ENCODE assay signal across 29 cellular contexts in the genomic region with DNA sequence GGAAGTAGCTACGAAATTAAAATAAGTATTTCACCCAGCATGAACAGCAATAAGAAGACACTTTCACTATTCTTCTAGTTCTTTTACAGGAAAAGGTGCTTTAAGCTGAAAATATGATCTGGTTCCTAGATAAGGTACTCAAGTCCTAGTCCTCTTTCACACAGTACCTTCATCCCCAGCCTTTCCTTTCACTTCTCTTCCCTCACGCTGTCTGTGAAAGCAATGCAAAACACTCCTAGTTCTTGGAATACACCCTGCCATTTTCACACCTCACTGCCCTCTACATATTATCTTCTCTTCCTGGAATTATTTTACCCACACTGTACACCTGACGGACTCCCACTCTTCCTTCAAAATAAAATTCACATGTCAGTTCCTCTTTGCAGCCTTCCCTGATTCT.
DNase-seq lines count a peak whose midpoint lies in the region; ATAC-seq, FAIRE-seq and TF ChIP-seq lines count a peak whose summit lies in the region.
"Had no signal": no experiment of that assay in that cellular context is flagged by ENCODE, and none has a peak within 500 bp of the region (broad histone marks: within the 10 kb centered on the region; RNA-seq: fewer than 3 reads in every experiment).

No MANE protein-coding gene starts in this region.

- ATAC-seq in A549 (peak; percentile 34 to 35; a peak in 2 of 6 replicates), WTC11 (peak; percentile 18; the same call in 1 of the 2 replicates), HG02623 (IDR thresholded peaks at IDR 0.05; ENCODE audit: unreplicated experiment) (no peak)
- ATAC-seq: activated CD4-positive, alpha-beta T cell treated with anti-CD3 and anti-CD28 coated beads for 36 hours; activated CD8-positive, alpha-beta T cell treated with anti-CD3 and anti-CD28 coated beads, Interleukin-2, amount 10 ng/mL, durations not matched to agents 7 days and 5 days; CD8-positive, alpha-beta T cell; left colon had no signal

- H3K9me3 ChIP-seq in A549 = no peaks in the 10 kb centered on the region
- no peaks in the 10 kb centered on the region for H3K9me3 ChIP-seq in ovary
- H3K9me3 ChIP-seq: BE2C, breast epithelium, right atrium auricular region, testis had no signal

- H3K9me3 Mint-ChIP-seq in HFFc6 (no peaks in the 10 kb centered on the region), WTC11 (peaks cover 7% of the 10 kb centered on the region)
- H3K9me3 Mint-ChIP-seq: activated naive CD4-positive, alpha-beta T cell treated with anti-CD3 and anti-CD28 coated beads, Interleukin-2, amount 50 U/mL, for 24 hours; CD8-positive, alpha-beta T cell; natural killer cell treated with Interleukin-12 subunit alpha and Interleukin-12 subunit beta and Interleukin-15 and Interleukin-18, amount 100 ng/mL, for 72 hours had no signal

- H3K36me3 Mint-ChIP-seq in HFFc6 (ENCODE audit: low read depth) = no peaks in the 10 kb centered on the region
- no peaks in the 10 kb centered on the region for H3K36me3 Mint-ChIP-seq in WTC11
- H3K36me3 Mint-ChIP-seq: activated naive CD4-positive, alpha-beta T cell treated with anti-CD3 and anti-CD28 coated beads, Interleukin-2, amount 50 U/mL, for 24 hours; CD8-positive, alpha-beta T cell; IgD-negative memory B cell; natural killer cell treated with Interleukin-12 subunit alpha and Interleukin-12 subunit beta and Interleukin-15 and Interleukin-18, amount 100 ng/mL, for 72 hours had no signal

- intact Hi-C loops in ovary (cut with DNase I) = no loop called here

- POLR2A ChIA-PET in A549 (lab: Yijun Ruan, JAX) (no interaction called here), WTC11 (lab: Charles Lee) (no interaction called here)

- peaks cover 1% of the 10 kb centered on the region for H3K27me3 Mint-ChIP-seq in HFFc6 (ENCODE audit: insufficient read depth)
- no peaks in the 10 kb centered on the region for H3K27me3 Mint-ChIP-seq in WTC11 (ENCODE audit: low read depth)
- H3K27me3 Mint-ChIP-seq: activated CD4-positive, alpha-beta T cell treated with anti-CD3 and anti-CD28 coated beads for 36 hours had no signal

- H3K36me3 ChIP-seq in ovary = no peaks in the 10 kb centered on the region
- H3K36me3 ChIP-seq: BE2C, breast epithelium, right atrium auricular region had no signal

- TF ChIP-seq CTCF in A549 (IDR thresholded peaks at IDR 0.05) (no peak), HFFc6 (IDR thresholded peaks at IDR 0.05) (no peak), WTC11 (IDR thresholded peaks at IDR 0.05) (no peak), ovary (IDR thresholded peaks at IDR 0.05) (no peak)

- H3K4me3 ChIP-seq in A549 = no peak overlapping the region
- no peak overlapping the region for H3K4me3 ChIP-seq in ovary
- H3K4me3 ChIP-seq: breast epithelium, right atrium auricular region, smooth muscle cell, testis had no signal

- H3K27ac Mint-ChIP-seq in HFFc6 (no peak overlapping the region), WTC11 (peak overlapping the region; percentile 15; the same call in 1 of the 2 replicates)
- H3K27ac Mint-ChIP-seq: activated CD4-positive, alpha-beta T cell treated with anti-CD3 and anti-CD28 coated beads for 36 hours; activated CD8-positive, alpha-beta T cell treated with anti-CD3 and anti-CD28 coated beads, Interleukin-2, amount 10 ng/mL, durations not matched to agents 7 days and 5 days; activated naive CD4-positive, alpha-beta T cell treated with anti-CD3 and anti-CD28 coated beads, Interleukin-2, amount 50 U/mL, for 24 hours; CD8-positive, alpha-beta T cell; IgD-negative memory B cell; natural killer cell treated with Interleukin-12 subunit alpha and Interleukin-12 subunit beta and Interleukin-15 and Interleukin-18, amount 100 ng/mL, for 72 hours had no signal

- CTCF ChIA-PET in A549 (lab: Yijun Ruan, JAX) (no interaction called here), WTC11 (lab: Charles Lee) (no interaction called here)

- FAIRE-seq in A549 (lab: Jason Lieb, UNC) = no peak
- FAIRE-seq: endometrium, frontal cortex had no signal

- H3K4me2 ChIP-seq in A549 = no peak overlapping the region
- H3K4me2 ChIP-seq: smooth muscle cell had no signal

- DNase-seq in A549 (ENCODE audit: low read depth in 1 of 2, low spot score in 1 of 2) (no peak), HFFc6 (no peak), WTC11 (ENCODE audit: low spot score) (no peak), left kidney (ENCODE audit: low read depth, low spot score) (peak; percentile 11), ovary (no peak), nucleus accumbens (lab: John Stamatoyannopoulos, UW) (no peak)
- DNase-seq: activated CD4-positive, alpha-beta T cell treated with anti-CD3 and anti-CD28 coated beads for 36 hours; activated CD8-positive, alpha-beta T cell treated with anti-CD3 and anti-CD28 coated beads, Interleukin-2, amount 10 ng/mL, durations not matched to agents 7 days and 5 days; BE2C; CD8-positive, alpha-beta T cell; DMS 273 treated with DMSO at 0.1 percent for 48 hours; dorsolateral prefrontal cortex; left colon; mammary epithelial cell; NCI-H1694; NCI-H510A treated with DMSO at 0.1 percent for 48 hours; SHP77 treated with DMSO at 0.1 percent for 48 hours; stimulated activated naive CD4-positive, alpha-beta T cell treated with Interleukin-2 at 50 U/mL for 16 hours; testis had no signal

- no peak for TF ChIP-seq POLR2A in A549 (IDR thresholded peaks at IDR 0.05; ENCODE audit: low read length)
- TF ChIP-seq POLR2A in ovary (IDR thresholded peaks at IDR 0.05) = no peak

- H3K4me3 Mint-ChIP-seq in HFFc6 (peak overlapping the region; percentile 0; the same call in 1 of the 2 replicates), WTC11 (no peak overlapping the region)
- H3K4me3 Mint-ChIP-seq: activated CD4-positive, alpha-beta T cell treated with anti-CD3 and anti-CD28 coated beads for 36 hours; activated CD8-positive, alpha-beta T cell treated with anti-CD3 and anti-CD28 coated beads, Interleukin-2, amount 10 ng/mL, durations not matched to agents 7 days and 5 days; activated naive CD4-positive, alpha-beta T cell treated with anti-CD3 and anti-CD28 coated beads, Interleukin-2, amount 50 U/mL, for 24 hours; CD8-positive, alpha-beta T cell; natural killer cell treated with Interleukin-12 subunit alpha and Interleukin-12 subunit beta and Interleukin-15 and Interleukin-18, amount 100 ng/mL, for 72 hours had no signal

- H3K27ac ChIP-seq in A549 = no peak overlapping the region
- H3K27ac ChIP-seq in ovary = no peak overlapping the region
- H3K27ac ChIP-seq: breast epithelium, dorsolateral prefrontal cortex, parathyroid adenoma, right atrium auricular region, testis had no signal

- H3K4me1 Mint-ChIP-seq in HFFc6 (ENCODE audit: low read depth) = no peaks in the 10 kb centered on the region
- no peaks in the 10 kb centered on the region for H3K4me1 Mint-ChIP-seq in WTC11

- no peak for TF ChIP-seq RAD21 in A549 (conservative IDR thresholded peaks at IDR 0.05 in 1 of 2, IDR thresholded peaks at IDR 0.05 in 1 of 2)

- WGBS in A549 (ENCODE audit: missing lambda C conversion rate) = 50% methylated on average over 3 of the region's 3 CpGs
- 66 to 71% (median 67%) methylated on average over 3 of the region's 3 CpGs for WGBS in ovary, 3 donors

- no peak for TF ChIP-seq EP300 in A549 (IDR thresholded peaks at IDR 0.05)
- TF ChIP-seq EP300 in ovary (IDR thresholded peaks at IDR 0.05) = no peak

- H3K4me1 ChIP-seq in A549 (no peaks in the 10 kb centered on the region), ovary (ENCODE audit: insufficient read depth) (no peaks in the 10 kb centered on the region)
- H3K4me1 ChIP-seq: BE2C, breast epithelium, parathyroid adenoma, right atrium auricular region, testis had no signal

- H3K27me3 ChIP-seq in ovary = no peaks in the 10 kb centered on the region
- H3K27me3 ChIP-seq: BE2C, breast epithelium, dorsolateral prefrontal cortex, right atrium auricular region, testis had no signal

TF ChIP-seq in A549, 52 proteins besides CTCF, POLR2A, EP300 and RAD21 (continues in another document):
- TF ChIP-seq PHF8 (IDR thresholded peaks at IDR 0.05; ENCODE audit: borderline replicate concordance, low read depth) (no peak), MAZ (IDR thresholded peaks at IDR 0.05; ENCODE audit: borderline replicate concordance, low read depth, low read length) (no peak), ZFP36 (IDR thresholded peaks at IDR 0.05; ENCODE audit: borderline replicate concordance, partially characterized antibody) (no peak), MYC (IDR thresholded peaks at IDR 0.05; ENCODE audit: borderline replicate concordance, low read length) (no peak), ESRRA (IDR thresholded peaks at IDR 0.05; ENCODE audit: borderline replicate concordance, low read length) (no peak), EHMT2 (IDR thresholded peaks at IDR 0.05; ENCODE audit: low read depth) (no peak), E2F6 (IDR thresholded peaks at IDR 0.05; ENCODE audit: borderline replicate concordance, low read depth) (no peak), NPAS2 (CRISPR knock-in tag; IDR thresholded peaks at IDR 0.05; ENCODE audit: borderline replicate concordance) (no peak)

TF ChIP-seq in WTC11, 78 proteins besides CTCF, POLR2A, EP300 and RAD21 (continues in another document):
- TF ChIP-seq RORB (CRISPR knock-in tag; IDR thresholded peaks at IDR 0.05) (no peak), NFE2L1 (CRISPR knock-in tag; IDR thresholded peaks at IDR 0.05) (no peak)
- TF ChIP-seq, protein P1, sequence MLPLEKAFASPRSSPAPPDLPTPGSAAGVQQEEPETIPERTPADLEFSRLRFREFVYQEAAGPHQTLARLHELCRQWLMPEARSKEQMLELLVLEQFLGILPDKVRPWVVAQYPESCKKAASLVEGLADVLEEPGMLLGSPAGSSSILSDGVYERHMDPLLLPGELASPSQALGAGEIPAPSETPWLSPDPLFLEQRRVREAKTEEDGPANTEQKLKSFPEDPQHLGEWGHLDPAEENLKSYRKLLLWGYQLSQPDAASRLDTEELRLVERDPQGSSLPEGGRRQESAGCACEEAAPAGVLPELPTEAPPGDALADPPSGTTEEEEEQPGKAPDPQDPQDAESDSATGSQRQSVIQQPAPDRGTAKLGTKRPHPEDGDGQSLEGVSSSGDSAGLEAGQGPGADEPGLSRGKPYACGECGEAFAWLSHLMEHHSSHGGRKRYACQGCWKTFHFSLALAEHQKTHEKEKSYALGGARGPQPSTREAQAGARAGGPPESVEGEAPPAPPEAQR (CRISPR knock-in tag; IDR thresholded peaks at IDR 0.05) = no peak
- TF ChIP-seq, protein P2, sequence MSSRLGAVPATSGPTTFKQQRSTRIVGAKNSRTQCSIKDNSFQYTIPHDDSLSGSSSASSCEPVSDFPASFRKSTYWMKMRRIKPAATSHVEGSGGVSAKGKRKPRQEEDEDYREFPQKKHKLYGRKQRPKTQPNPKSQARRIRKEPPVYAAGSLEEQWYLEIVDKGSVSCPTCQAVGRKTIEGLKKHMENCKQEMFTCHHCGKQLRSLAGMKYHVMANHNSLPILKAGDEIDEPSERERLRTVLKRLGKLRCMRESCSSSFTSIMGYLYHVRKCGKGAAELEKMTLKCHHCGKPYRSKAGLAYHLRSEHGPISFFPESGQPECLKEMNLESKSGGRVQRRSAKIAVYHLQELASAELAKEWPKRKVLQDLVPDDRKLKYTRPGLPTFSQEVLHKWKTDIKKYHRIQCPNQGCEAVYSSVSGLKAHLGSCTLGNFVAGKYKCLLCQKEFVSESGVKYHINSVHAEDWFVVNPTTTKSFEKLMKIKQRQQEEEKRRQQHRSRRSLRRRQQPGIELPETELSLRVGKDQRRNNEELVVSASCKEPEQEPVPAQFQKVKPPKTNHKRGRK (CRISPR knock-in tag; IDR thresholded peaks at IDR 0.05; ENCODE audit: borderline replicate concordance) = no peak
